11 cellular contexts compared by ENCODE assay signal in the genomic region with DNA sequence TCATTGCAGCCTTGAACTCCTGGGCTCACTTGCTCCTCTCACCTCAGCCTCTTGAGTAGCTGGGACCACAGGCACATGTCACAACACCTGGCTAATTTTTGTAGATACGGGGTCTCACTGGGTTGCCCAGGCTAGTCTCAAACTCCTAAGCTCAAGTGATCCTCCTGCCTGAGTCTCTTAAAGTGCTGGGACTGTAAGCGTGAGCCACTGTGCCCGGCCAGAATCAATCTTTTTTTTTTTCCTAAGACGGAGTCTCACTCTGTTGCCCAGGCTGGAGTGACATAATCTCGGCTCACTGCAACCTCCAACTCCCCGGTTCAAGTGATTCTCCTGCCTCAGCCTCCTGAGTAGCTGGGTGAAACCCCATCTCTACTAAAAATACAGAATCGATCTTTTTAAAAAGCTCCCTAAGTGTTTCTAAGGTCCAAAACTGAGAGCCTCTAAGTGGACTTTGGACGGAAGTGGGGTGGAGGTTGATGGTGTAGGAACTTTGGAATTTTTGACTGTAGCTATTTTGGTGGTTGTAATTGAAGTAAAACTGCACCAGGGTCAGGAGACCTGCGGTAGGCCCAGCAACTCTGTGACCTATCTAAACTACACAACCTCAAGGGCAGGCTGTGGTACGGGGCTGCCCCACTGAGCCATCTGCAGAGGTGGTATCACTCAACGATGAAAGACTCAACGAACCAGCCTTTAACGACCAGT.
DNase-seq lines count a peak whose midpoint lies in the region; ATAC-seq and TF ChIP-seq lines count a peak whose summit lies in the region.
"Had no signal": no experiment of that assay in that cellular context is flagged by ENCODE, and none has a peak within 500 bp of the region (broad histone marks: within the 10 kb centered on the region; RNA-seq: fewer than 3 reads in every experiment).

No MANE protein-coding gene starts in this region.

- H3K4me3 Mint-ChIP-seq in CD8-positive, alpha-beta memory T cell, result no peak overlapping the region
- H3K4me3 Mint-ChIP-seq in IgD-negative memory B cell, result no peak overlapping the region
- H3K4me3 Mint-ChIP-seq in naive B cell, result peak overlapping the region in 1 of 8 donors; percentile 59
- H3K4me3 Mint-ChIP-seq in mesothelial cell of epicardium, result no peak overlapping the region
- H3K4me3 Mint-ChIP-seq: activated T-helper 1 cell treated with anti-CD3 and anti-CD28 coated beads, Interleukin-12 subunit alpha, Interleukin-12 subunit beta, Interleukin-2, Interleukin-4 antibody, amounts not matched to agents 30 ng/mL and 10 ng/mL and 1 ng/mL, durations not matched to agents 14 hours and 24 hours and 36 hours had no signal

- no peak overlapping the region for H3K4me2 ChIP-seq in OCI-LY7 (ENCODE audit: low read length)

- peaks cover 0 to 32% (median under 1%) of the 10 kb centered on the region in 3 donors for H3K36me3 Mint-ChIP-seq in CD8-positive, alpha-beta memory T cell
- H3K36me3 Mint-ChIP-seq in IgD-negative memory B cell, result peaks cover 2% of the 10 kb centered on the region
- H3K36me3 Mint-ChIP-seq in naive B cell, result peaks cover 0 to 15% of the 10 kb centered on the region in 2 donors
- H3K36me3 Mint-ChIP-seq in mesothelial cell of epicardium, result peaks cover 27% of the 10 kb centered on the region

- TF ChIP-seq CTCF in OCI-LY7 (conservative IDR thresholded peaks at IDR 0.05; ENCODE audit: low read length) (no peak), mesothelial cell of epicardium (IDR thresholded peaks at IDR 0.05; ENCODE audit: unreplicated experiment) (no peak)

- POLR2A ChIA-PET in CD8-positive, alpha-beta memory T cell (lab: Charles Lee), result no interaction called here
- POLR2A ChIA-PET in OCI-LY7 (lab: Charles Lee), result interaction anchor here (1.2 kb wide), 1 partner anchor 10 kb away, joined by 4 read pairs; no protein-coding TSS in a partner anchor

- H3K4me3 ChIP-seq in CD8-positive, alpha-beta memory T cell (ENCODE audit: low read length), result no peak overlapping the region
- H3K4me3 ChIP-seq in OCI-LY7 (ENCODE audit: low read depth, low read length, poor library complexity, severe bottlenecking), result no peak overlapping the region

- peak overlapping the region in 7 of 8 donors; percentile 0 to 96 (median 51) for H3K27ac Mint-ChIP-seq in CD8-positive, alpha-beta memory T cell
- H3K27ac Mint-ChIP-seq in IgD-negative memory B cell, result peak overlapping the region; percentile 57 to 94 (median 86)
- peak overlapping the region in 5 of 6 donors; percentile 59 to 96 (median 88) for H3K27ac Mint-ChIP-seq in naive B cell
- no peak overlapping the region for H3K27ac Mint-ChIP-seq in mesothelial cell of epicardium
- H3K27ac Mint-ChIP-seq: activated T-helper 1 cell treated with anti-CD3 and anti-CD28 coated beads, Interleukin-12 subunit alpha, Interleukin-12 subunit beta, Interleukin-2, Interleukin-4 antibody, amounts not matched to agents 30 ng/mL and 10 ng/mL and 1 ng/mL, durations not matched to agents 14 hours and 24 hours and 36 hours had no signal

- H3K9me3 Mint-ChIP-seq in CD8-positive, alpha-beta memory T cell, result no peaks in the 10 kb centered on the region
- H3K9me3 Mint-ChIP-seq in IgD-negative memory B cell, result no peaks in the 10 kb centered on the region
- H3K9me3 Mint-ChIP-seq in naive B cell, result no peaks in the 10 kb centered on the region
- no peaks in the 10 kb centered on the region for H3K9me3 Mint-ChIP-seq in mesothelial cell of epicardium
- H3K9me3 Mint-ChIP-seq: activated T-helper 1 cell treated with anti-CD3 and anti-CD28 coated beads, Interleukin-12 subunit alpha, Interleukin-12 subunit beta, Interleukin-2, Interleukin-4 antibody, amounts not matched to agents 30 ng/mL and 10 ng/mL and 1 ng/mL, durations not matched to agents 14 hours and 24 hours and 36 hours had no signal

- no peaks in the 10 kb centered on the region for H3K79me2 ChIP-seq in OCI-LY7 (ENCODE audit: insufficient read depth, low read depth, low read length)

- intact Hi-C loops in OCI-LY7 (cut with micrococcal nuclease; ENCODE audit: unreplicated experiment), result no loop called here

- peak in 1 of 5 donors; percentile 5 for DNase-seq in CD8-positive, alpha-beta memory T cell
- no peak for DNase-seq in naive B cell
- DNase-seq in OCI-LY7 (ENCODE audit: low spot score), result no peak
- no peak for DNase-seq in GF-D8 (lab: John Stamatoyannopoulos, UW)
- no peak for DNase-seq in mesothelial cell of epicardium (ENCODE audit: low spot score in 2 of 2, unreplicated experiment in 2 of 2)
- DNase-seq: activated CD4-positive, CD25-positive, alpha-beta regulatory T cell; stimulated activated naive CD4-positive, alpha-beta T cell treated with Interleukin-2 at 50 U/mL for 16 hours had no signal

- CTCF ChIA-PET in CD8-positive, alpha-beta memory T cell (lab: Charles Lee), result interaction anchor here (0.9 to 2.1 kb wide), 5 partner anchors 13 to 135 kb away, joined by 3 to 6 read pairs (median 4); a partner anchor contains a TSS
- CTCF ChIA-PET in OCI-LY7 (lab: Charles Lee; ENCODE audit: unreplicated experiment), result no interaction called here

- no peak overlapping the region for H2AFZ ChIP-seq in OCI-LY7 (ENCODE audit: low read length)

- peaks cover under 1% of the 10 kb centered on the region for H3K36me3 ChIP-seq in CD8-positive, alpha-beta memory T cell (ENCODE audit: insufficient read depth, low read length)
- H3K36me3 ChIP-seq in OCI-LY7 (ENCODE audit: insufficient read depth, low read length), result peaks cover 42% of the 10 kb centered on the region

- H3K27me3 ChIP-seq in CD8-positive, alpha-beta memory T cell (ENCODE audit: insufficient read depth, low read length, poor library complexity, severe bottlenecking), result no peaks in the 10 kb centered on the region

- H3K9me2 ChIP-seq in OCI-LY7 (ENCODE audit: insufficient read depth, low read length), result no peaks in the 10 kb centered on the region

- H4K20me1 ChIP-seq in OCI-LY7 (ENCODE audit: insufficient read depth, low read length), result no peaks in the 10 kb centered on the region

- H3K4me1 ChIP-seq in CD8-positive, alpha-beta memory T cell (ENCODE audit: insufficient read depth, low read length), result no peaks in the 10 kb centered on the region
- no peaks in the 10 kb centered on the region for H3K4me1 ChIP-seq in OCI-LY7 (ENCODE audit: insufficient read depth, low read length, poor library complexity, severe bottlenecking)

- H3K4me1 Mint-ChIP-seq in CD8-positive, alpha-beta memory T cell, result peaks cover 2 to 4% (median 3%) of the 10 kb centered on the region in 3 donors
- peaks cover 16 to 21% (median 19%) of the 10 kb centered on the region in 3 donors for H3K4me1 Mint-ChIP-seq in IgD-negative memory B cell
- peaks cover 19 to 26% (median 22%) of the 10 kb centered on the region in 3 donors for H3K4me1 Mint-ChIP-seq in naive B cell
- H3K4me1 Mint-ChIP-seq in mesothelial cell of epicardium, result no peaks in the 10 kb centered on the region

- no peak overlapping the region for H3K27ac ChIP-seq in CD8-positive, alpha-beta memory T cell (ENCODE audit: low read depth, low read length)
- H3K27ac ChIP-seq in OCI-LY7 (ENCODE audit: low read depth, low read length, poor library complexity, severe bottlenecking), result no peak overlapping the region

- H3K9me3 ChIP-seq in CD8-positive, alpha-beta memory T cell (ENCODE audit: low read length), result no peaks in the 10 kb centered on the region
- no peaks in the 10 kb centered on the region for H3K9me3 ChIP-seq in OCI-LY7 (ENCODE audit: low read length)

- peak; percentile 80 for ATAC-seq in GM19351 (IDR thresholded peaks at IDR 0.05; ENCODE audit: unreplicated experiment)
- peak; percentile 53 to 65 for ATAC-seq in naive B cell (ENCODE audit: low read depth in 2 of 2)
- no peak for ATAC-seq in GM21390 (IDR thresholded peaks at IDR 0.05; ENCODE audit: unreplicated experiment)

- H3K27me3 Mint-ChIP-seq in CD8-positive, alpha-beta memory T cell, result no peaks in the 10 kb centered on the region
- H3K27me3 Mint-ChIP-seq in IgD-negative memory B cell (no peaks in the 10 kb centered on the region), naive B cell (no peaks in the 10 kb centered on the region), mesothelial cell of epicardium (ENCODE audit: low read depth) (no peaks in the 10 kb centered on the region)

- BruUV-seq in OCI-LY7 (replicated peaks; lab: Mats Ljungman, UMichigan), result no TSS peak
